Comparison of ENCODE assay signal across 24 cellular contexts in the genomic region with DNA sequence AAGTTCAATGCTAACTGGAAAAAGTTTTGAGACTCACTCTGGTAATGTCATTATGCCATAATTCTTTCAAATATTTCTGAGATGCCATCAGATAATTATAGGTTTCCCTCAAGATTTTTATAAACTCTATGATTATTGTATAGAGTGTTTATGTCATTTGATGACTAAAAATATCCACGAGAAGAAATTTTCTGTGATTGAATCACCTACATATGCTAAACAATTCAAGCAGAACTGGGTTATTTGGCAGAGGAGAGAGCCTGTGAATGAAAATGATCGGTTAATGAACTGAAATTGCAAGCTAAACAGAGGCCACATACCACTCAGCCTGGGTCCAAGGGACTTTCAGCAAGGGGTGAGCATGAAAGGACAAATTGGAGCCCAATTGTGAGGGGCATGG.
DNase-seq lines count a peak whose midpoint lies in the region; ATAC-seq and TF ChIP-seq lines count a peak whose summit lies in the region.
"Had no signal": no experiment of that assay in that cellular context is flagged by ENCODE, and none has a peak within 500 bp of the region (broad histone marks: within the 10 kb centered on the region; RNA-seq: fewer than 3 reads in every experiment).

No MANE protein-coding gene starts in this region.

- peak overlapping the region; percentile 80 for H3K4me2 ChIP-seq in OCI-LY3 (ENCODE audit: low read length)

- H3K36me3 ChIP-seq in OCI-LY3 (replicated peaks; ENCODE audit: low read depth, low read length) (no peaks in the 10 kb centered on the region), left ventricle myocardium inferior (no peaks in the 10 kb centered on the region)
- H3K36me3 ChIP-seq: pancreas, tibial artery had no signal

- peak overlapping the region; percentile 31 for H3K27ac ChIP-seq in OCI-LY3 (ENCODE audit: low read length)
- no peak overlapping the region for H3K27ac ChIP-seq in left ventricle myocardium inferior (replicated peaks)
- H3K27ac ChIP-seq: pancreas had no signal

- ATAC-seq in GM18517 (IDR thresholded peaks at IDR 0.05; ENCODE audit: unreplicated experiment), result no peak
- no peak for ATAC-seq in GM19455 (IDR thresholded peaks at IDR 0.05; ENCODE audit: unreplicated experiment)
- ATAC-seq: effector memory CD8-positive, alpha-beta T cell; HCT116; pancreas; stimulated activated naive CD8-positive, alpha-beta T cell treated with anti-CD3 and anti-CD28 coated beads, Interleukin-15, Interleukin-2, amounts not matched to agents 100 U/mL and 50 U/mL, for 24 hours; T-cell had no signal

- H3K4me3 ChIP-seq in OCI-LY3 (ENCODE audit: low read length) (peak overlapping the region; percentile 45), choroid plexus epithelial cell (ENCODE audit: low read depth, low read length) (no peak overlapping the region), left ventricle myocardium inferior (no peak overlapping the region)
- H3K4me3 ChIP-seq: pancreas had no signal

- DNase-seq in EL (peak; percentile 66), choroid plexus epithelial cell (ENCODE audit: low read depth) (peak; percentile 37), kidney tubule cell (ENCODE audit: low spot score) (peak; percentile 42), left ventricle myocardium inferior (no peak), NCI-H526 treated with DMSO at 0.1 percent for 48 hours (lab: John Stamatoyannopoulos, UW) (no peak)
- DNase-seq: activated CD4-positive, alpha-beta T cell treated with anti-CD3 and anti-CD28 coated beads, Interleukin-2, amount 10 ng/mL, durations not matched to agents 7 days and 5 days; activated CD8-positive, alpha-beta memory T cell treated with anti-CD3 and anti-CD28 coated beads, Interleukin-2, amount 50 U/mL, for 48 hours; activated effector memory CD4-positive, alpha-beta T cell treated with Interleukin-2 at 50 U/mL for 16 hours; AML-193; effector memory CD8-positive, alpha-beta T cell; hypothalamus; kidney; mammary epithelial cell; NCI-H2029; NCI-H446; pancreas; stimulated activated CD4-positive, alpha-beta T cell treated with anti-CD3 and anti-CD28 coated beads, Interleukin-1b, Interleukin-23, amount 100 ng/mL, for 48 hours; stimulated activated naive CD8-positive, alpha-beta T cell treated with anti-CD3 and anti-CD28 coated beads, Interleukin-15, Interleukin-2, amounts not matched to agents 100 U/mL and 50 U/mL, for 24 hours; T-cell; tibial artery had no signal

- intact Hi-C loops in left ventricle myocardium inferior (cut with micrococcal nuclease), result no loop called here

- TF ChIP-seq CTCF in OCI-LY3 (IDR thresholded peaks at IDR 0.05; ENCODE audit: low read depth, low read length) (no peak), choroid plexus epithelial cell (conservative IDR thresholded peaks at IDR 0.05; ENCODE audit: low read depth, low read length) (no peak), left ventricle myocardium inferior (IDR thresholded peaks at IDR 0.05; ENCODE audit: borderline replicate concordance) (no peak)

- H3K4me1 ChIP-seq in OCI-LY3 (ENCODE audit: low read length) (peaks cover 36% of the 10 kb centered on the region), left ventricle myocardium inferior (peaks cover 17% of the 10 kb centered on the region)
- H3K4me1 ChIP-seq: pancreas had no signal

- H2AFZ ChIP-seq in OCI-LY3 (ENCODE audit: low read depth, low read length), result no peak overlapping the region

- H3K9me3 ChIP-seq in OCI-LY3 (ENCODE audit: insufficient read depth, low read length) (no peaks in the 10 kb centered on the region), left ventricle myocardium inferior (replicated peaks) (no peaks in the 10 kb centered on the region)
- H3K9me3 ChIP-seq: pancreas, tibial artery had no signal

- H4K20me1 ChIP-seq in OCI-LY3 (ENCODE audit: insufficient read depth, low read length), result no peaks in the 10 kb centered on the region

- H3K27me3 ChIP-seq in OCI-LY3 (ENCODE audit: low read depth, low read length), result 0 out of 2 replicates have a peak, but pooled peaks cover 5% of the 10 kb centered on the region
- no peaks in the 10 kb centered on the region for H3K27me3 ChIP-seq in left ventricle myocardium inferior (ENCODE audit: low read depth)
- H3K27me3 ChIP-seq: pancreas, tibial artery had no signal

- H3K79me2 ChIP-seq in OCI-LY3 (ENCODE audit: low read length), result no peaks in the 10 kb centered on the region

- H3K9ac ChIP-seq in OCI-LY3 (ENCODE audit: low read length), result peak overlapping the region; percentile 1; the same call in 1 of the 2 replicates

Comparison
In these comparisons a context has a peak if more than half of its experiments do, and no peak if none do; other contexts are left out.
1. DNase-seq: peak in EL (single experiment), choroid plexus epithelial cell (single experiment) and kidney tubule cell (single experiment); none in left ventricle myocardium inferior (single experiment) and NCI-H526 treated with DMSO at 0.1 percent for 48 hours (single experiment).